1 cellular context compared by ENCODE assay signal in the genomic region with DNA sequence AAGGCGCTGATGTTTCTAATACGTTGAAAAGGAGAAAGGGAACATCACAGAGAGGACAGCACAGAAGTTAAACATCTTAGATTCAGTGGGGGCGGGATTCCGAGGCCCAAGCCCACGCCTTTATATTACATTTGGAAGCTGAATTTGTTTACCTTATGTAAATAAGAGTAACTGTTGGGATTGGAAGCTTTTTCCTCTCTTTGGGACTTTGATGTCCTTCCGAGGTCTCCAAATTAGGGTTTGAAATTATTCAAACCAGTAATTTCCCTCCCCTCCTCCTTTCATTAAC.
A peak's percentile ranks its signal among the peaks of the same experiment; 100 is the strongest.
TF ChIP-seq lines count a peak whose summit lies in the region.

No MANE protein-coding gene starts in this region.

TF ChIP-seq in HepG2, 621 proteins besides CTCF, POLR2A, EP300 and RAD21 (continues in another document):
- TF ChIP-seq NR2F6 (IDR thresholded peaks at IDR 0.05) = 0 out of 2 replicates have a peak, but pooled peaks have one; percentile 10
- TF ChIP-seq NR2F6 (CRISPR knock-in tag; IDR thresholded peaks at IDR 0.05) = no peak
- TF ChIP-seq ZNF552 (CRISPR knock-in tag; IDR thresholded peaks at IDR 0.05; ENCODE audit: borderline replicate concordance) = no peak
- TF ChIP-seq, protein P1, sequence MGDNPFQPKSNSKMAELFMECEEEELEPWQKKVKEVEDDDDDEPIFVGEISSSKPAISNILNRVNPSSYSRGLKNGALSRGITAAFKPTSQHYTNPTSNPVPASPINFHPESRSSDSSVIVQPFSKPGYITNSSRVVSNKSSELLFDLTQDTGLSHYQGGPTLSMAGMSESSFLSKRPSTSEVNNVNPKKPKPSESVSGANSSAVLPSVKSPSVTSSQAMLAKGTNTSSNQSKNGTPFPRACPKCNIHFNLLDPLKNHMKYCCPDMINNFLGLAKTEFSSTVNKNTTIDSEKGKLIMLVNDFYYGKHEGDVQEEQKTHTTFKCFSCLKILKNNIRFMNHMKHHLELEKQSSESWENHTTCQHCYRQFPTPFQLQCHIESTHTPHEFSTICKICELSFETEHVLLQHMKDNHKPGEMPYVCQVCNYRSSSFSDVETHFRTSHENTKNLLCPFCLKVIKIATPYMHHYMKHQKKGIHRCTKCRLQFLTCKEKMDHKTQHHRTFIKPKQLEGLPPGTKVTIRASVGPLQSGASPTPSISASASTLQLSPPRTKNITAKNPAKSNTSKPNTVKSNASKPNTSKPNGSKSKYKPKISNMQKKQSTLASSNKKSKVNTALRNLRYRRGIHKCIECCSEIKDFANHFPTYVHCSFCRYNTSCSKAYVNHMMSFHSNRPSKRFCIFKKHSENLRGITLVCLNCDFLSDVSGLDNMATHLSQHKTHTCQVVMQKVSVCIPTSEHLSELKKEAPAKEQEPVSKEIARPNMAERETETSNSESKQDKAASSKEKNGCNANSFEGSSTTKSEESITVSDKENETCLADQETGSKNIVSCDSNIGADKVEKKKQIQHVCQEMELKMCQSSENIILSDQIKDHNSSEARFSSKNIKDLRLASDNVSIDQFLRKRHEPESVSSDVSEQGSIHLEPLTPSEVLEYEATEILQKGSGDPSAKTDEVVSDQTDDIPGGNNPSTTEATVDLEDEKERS (CRISPR knock-in tag; IDR thresholded peaks at IDR 0.05) = 0 out of 2 replicates have a peak, but pooled peaks have one; percentile 14
- 0 out of 2 replicates have a peak, but pooled peaks have one; percentile 3 for TF ChIP-seq DNMT3B (CRISPR knock-in tag; conservative IDR thresholded peaks at IDR 0.05)
- TF ChIP-seq ZC3H4 (CRISPR knock-in tag; IDR thresholded peaks at IDR 0.05; ENCODE audit: borderline replicate concordance) = no peak
- TF ChIP-seq ARID2 (CRISPR knock-in tag; IDR thresholded peaks at IDR 0.05; ENCODE audit: borderline replicate concordance) = no peak
- TF ChIP-seq, protein P2, sequence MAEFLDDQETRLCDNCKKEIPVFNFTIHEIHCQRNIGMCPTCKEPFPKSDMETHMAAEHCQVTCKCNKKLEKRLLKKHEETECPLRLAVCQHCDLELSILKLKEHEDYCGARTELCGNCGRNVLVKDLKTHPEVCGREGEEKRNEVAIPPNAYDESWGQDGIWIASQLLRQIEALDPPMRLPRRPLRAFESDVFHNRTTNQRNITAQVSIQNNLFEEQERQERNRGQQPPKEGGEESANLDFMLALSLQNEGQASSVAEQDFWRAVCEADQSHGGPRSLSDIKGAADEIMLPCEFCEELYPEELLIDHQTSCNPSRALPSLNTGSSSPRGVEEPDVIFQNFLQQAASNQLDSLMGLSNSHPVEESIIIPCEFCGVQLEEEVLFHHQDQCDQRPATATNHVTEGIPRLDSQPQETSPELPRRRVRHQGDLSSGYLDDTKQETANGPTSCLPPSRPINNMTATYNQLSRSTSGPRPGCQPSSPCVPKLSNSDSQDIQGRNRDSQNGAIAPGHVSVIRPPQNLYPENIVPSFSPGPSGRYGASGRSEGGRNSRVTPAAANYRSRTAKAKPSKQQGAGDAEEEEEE (CRISPR knock-in tag; IDR thresholded peaks at IDR 0.05; ENCODE audit: borderline replicate concordance) = no peak
- 0 out of 2 replicates have a peak, but pooled peaks have one; percentile 14 for TF ChIP-seq ZBTB20 (CRISPR knock-in tag; IDR thresholded peaks at IDR 0.05; ENCODE audit: borderline replicate concordance, low read depth)
- TF ChIP-seq RCOR2 (CRISPR knock-in tag; IDR thresholded peaks at IDR 0.05) = no peak
- no peak for TF ChIP-seq ZNF451 (CRISPR knock-in tag; IDR thresholded peaks at IDR 0.05)
- no peak for TF ChIP-seq KDM5A (IDR thresholded peaks at IDR 0.05; ENCODE audit: borderline replicate concordance, low read length)
- TF ChIP-seq ZNF678 (CRISPR knock-in tag; IDR thresholded peaks at IDR 0.05) = no peak
- no peak for TF ChIP-seq MED1 (CRISPR knock-in tag; IDR thresholded peaks at IDR 0.05)
- TF ChIP-seq YY1 (IDR thresholded peaks at IDR 0.05; ENCODE audit: insufficient read depth, insufficient replicate concordance, low read depth, low read length) = no peak
- TF ChIP-seq, protein P3, sequence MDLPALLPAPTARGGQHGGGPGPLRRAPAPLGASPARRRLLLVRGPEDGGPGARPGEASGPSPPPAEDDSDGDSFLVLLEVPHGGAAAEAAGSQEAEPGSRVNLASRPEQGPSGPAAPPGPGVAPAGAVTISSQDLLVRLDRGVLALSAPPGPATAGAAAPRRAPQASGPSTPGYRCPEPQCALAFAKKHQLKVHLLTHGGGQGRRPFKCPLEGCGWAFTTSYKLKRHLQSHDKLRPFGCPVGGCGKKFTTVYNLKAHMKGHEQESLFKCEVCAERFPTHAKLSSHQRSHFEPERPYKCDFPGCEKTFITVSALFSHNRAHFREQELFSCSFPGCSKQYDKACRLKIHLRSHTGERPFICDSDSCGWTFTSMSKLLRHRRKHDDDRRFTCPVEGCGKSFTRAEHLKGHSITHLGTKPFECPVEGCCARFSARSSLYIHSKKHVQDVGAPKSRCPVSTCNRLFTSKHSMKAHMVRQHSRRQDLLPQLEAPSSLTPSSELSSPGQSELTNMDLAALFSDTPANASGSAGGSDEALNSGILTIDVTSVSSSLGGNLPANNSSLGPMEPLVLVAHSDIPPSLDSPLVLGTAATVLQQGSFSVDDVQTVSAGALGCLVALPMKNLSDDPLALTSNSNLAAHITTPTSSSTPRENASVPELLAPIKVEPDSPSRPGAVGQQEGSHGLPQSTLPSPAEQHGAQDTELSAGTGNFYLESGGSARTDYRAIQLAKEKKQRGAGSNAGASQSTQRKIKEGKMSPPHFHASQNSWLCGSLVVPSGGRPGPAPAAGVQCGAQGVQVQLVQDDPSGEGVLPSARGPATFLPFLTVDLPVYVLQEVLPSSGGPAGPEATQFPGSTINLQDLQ (CRISPR knock-in tag; IDR thresholded peaks at IDR 0.05) = no peak; the same call in 1 of the 2 replicates
- TF ChIP-seq, protein P4, sequence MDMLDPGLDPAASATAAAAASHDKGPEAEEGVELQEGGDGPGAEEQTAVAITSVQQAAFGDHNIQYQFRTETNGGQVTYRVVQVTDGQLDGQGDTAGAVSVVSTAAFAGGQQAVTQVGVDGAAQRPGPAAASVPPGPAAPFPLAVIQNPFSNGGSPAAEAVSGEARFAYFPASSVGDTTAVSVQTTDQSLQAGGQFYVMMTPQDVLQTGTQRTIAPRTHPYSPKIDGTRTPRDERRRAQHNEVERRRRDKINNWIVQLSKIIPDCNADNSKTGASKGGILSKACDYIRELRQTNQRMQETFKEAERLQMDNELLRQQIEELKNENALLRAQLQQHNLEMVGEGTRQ (IDR thresholded peaks at IDR 0.05; ENCODE audit: low read depth, low read length) = no peak
- TF ChIP-seq, protein P4 (CRISPR knock-in tag; IDR thresholded peaks at IDR 0.05; ENCODE audit: borderline replicate concordance) = 0 out of 2 replicates have a peak, but pooled peaks have one; percentile 22
- TF ChIP-seq, protein P5, sequence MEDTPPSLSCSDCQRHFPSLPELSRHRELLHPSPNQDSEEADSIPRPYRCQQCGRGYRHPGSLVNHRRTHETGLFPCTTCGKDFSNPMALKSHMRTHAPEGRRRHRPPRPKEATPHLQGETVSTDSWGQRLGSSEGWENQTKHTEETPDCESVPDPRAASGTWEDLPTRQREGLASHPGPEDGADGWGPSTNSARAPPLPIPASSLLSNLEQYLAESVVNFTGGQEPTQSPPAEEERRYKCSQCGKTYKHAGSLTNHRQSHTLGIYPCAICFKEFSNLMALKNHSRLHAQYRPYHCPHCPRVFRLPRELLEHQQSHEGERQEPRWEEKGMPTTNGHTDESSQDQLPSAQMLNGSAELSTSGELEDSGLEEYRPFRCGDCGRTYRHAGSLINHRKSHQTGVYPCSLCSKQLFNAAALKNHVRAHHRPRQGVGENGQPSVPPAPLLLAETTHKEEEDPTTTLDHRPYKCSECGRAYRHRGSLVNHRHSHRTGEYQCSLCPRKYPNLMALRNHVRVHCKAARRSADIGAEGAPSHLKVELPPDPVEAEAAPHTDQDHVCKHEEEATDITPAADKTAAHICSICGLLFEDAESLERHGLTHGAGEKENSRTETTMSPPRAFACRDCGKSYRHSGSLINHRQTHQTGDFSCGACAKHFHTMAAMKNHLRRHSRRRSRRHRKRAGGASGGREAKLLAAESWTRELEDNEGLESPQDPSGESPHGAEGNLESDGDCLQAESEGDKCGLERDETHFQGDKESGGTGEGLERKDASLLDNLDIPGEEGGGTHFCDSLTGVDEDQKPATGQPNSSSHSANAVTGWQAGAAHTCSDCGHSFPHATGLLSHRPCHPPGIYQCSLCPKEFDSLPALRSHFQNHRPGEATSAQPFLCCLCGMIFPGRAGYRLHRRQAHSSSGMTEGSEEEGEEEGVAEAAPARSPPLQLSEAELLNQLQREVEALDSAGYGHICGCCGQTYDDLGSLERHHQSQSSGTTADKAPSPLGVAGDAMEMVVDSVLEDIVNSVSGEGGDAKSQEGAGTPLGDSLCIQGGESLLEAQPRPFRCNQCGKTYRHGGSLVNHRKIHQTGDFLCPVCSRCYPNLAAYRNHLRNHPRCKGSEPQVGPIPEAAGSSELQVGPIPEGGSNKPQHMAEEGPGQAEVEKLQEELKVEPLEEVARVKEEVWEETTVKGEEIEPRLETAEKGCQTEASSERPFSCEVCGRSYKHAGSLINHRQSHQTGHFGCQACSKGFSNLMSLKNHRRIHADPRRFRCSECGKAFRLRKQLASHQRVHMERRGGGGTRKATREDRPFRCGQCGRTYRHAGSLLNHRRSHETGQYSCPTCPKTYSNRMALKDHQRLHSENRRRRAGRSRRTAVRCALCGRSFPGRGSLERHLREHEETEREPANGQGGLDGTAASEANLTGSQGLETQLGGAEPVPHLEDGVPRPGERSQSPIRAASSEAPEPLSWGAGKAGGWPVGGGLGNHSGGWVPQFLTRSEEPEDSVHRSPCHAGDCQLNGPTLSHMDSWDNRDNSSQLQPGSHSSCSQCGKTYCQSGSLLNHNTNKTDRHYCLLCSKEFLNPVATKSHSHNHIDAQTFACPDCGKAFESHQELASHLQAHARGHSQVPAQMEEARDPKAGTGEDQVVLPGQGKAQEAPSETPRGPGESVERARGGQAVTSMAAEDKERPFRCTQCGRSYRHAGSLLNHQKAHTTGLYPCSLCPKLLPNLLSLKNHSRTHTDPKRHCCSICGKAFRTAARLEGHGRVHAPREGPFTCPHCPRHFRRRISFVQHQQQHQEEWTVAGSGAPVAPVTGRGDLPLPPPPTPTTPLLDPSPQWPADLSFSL (CRISPR knock-in tag; IDR thresholded peaks at IDR 0.05) = no peak
- TF ChIP-seq CHD2 (IDR thresholded peaks at IDR 0.05; ENCODE audit: low read depth, low read length) = no peak
- TF ChIP-seq XRCC5 (optimal IDR thresholded peaks at IDR 0.05; ENCODE audit: low read length) = peak; percentile 34
- TF ChIP-seq SATB2 (CRISPR knock-in tag; IDR thresholded peaks at IDR 0.05) = 0 out of 2 replicates have a peak, but pooled peaks have one; percentile 16
- TF ChIP-seq, protein P6, sequence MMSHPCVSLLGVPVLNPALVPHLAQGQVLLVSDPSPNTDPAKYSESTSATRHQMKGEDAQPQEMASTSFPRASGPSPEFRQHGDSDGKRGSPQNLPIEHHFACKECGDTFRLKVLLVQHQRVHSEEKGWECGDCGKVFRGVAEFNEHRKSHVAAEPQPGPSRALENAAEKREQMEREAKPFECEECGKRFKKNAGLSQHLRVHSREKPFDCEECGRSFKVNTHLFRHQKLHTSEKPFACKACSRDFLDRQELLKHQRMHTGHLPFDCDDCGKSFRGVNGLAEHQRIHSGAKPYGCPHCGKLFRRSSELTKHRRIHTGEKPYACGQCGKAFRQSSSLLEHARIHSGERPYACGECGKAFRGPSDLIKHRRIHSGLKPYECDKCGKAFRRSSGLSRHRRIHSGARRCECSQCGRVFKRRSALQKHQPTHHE (CRISPR knock-in tag; IDR thresholded peaks at IDR 0.05; ENCODE audit: borderline replicate concordance) = no peak
- no peak for TF ChIP-seq ZSCAN22 (CRISPR knock-in tag; IDR thresholded peaks at IDR 0.05)
- TF ChIP-seq, protein P7, sequence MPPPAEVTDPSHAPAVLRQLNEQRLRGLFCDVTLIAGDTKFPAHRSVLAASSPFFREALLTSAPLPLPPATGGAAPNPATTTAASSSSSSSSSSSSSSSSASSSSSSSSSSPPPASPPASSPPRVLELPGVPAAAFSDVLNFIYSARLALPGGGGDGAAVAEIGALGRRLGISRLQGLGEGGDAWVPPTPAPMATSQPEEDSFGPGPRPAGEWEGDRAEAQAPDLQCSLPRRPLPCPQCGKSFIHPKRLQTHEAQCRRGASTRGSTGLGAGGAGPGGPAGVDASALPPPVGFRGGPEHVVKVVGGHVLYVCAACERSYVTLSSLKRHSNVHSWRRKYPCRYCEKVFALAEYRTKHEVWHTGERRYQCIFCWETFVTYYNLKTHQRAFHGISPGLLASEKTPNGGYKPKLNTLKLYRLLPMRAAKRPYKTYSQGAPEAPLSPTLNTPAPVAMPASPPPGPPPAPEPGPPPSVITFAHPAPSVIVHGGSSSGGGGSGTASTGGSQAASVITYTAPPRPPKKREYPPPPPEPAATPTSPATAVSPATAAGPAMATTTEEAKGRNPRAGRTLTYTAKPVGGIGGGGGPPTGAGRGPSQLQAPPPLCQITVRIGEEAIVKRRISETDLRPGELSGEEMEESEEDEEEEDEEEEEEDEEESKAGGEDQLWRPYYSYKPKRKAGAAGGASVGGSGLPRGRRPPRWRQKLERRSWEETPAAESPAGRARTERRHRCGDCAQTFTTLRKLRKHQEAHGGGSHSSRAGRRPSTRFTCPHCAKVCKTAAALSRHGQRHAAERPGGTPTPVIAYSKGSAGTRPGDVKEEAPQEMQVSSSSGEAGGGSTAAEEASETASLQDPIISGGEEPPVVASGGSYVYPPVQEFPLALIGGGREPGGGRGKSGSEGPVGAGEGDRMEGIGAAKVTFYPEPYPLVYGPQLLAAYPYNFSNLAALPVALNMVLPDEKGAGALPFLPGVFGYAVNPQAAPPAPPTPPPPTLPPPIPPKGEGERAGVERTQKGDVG (CRISPR knock-in tag; IDR thresholded peaks at IDR 0.05; ENCODE audit: borderline replicate concordance) = peak; percentile 55; the same call in 1 of the 2 replicates
- TF ChIP-seq, protein P8, sequence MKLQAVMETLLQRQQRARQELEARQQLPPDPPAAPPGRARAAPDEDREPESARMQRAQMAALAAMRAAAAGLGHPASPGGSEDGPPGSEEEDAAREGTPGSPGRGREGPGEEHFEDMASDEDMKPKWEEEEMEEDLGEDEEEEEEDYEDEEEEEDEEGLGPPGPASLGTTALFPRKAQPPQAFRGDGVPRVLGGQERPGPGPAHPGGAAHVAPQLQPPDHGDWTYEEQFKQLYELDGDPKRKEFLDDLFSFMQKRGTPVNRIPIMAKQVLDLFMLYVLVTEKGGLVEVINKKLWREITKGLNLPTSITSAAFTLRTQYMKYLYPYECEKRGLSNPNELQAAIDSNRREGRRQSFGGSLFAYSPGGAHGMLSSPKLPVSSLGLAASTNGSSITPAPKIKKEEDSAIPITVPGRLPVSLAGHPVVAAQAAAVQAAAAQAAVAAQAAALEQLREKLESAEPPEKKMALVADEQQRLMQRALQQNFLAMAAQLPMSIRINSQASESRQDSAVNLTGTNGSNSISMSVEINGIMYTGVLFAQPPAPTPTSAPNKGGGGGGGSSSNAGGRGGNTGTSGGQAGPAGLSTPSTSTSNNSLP (IDR thresholded peaks at IDR 0.05; ENCODE audit: low read depth, low read length) = 0 out of 2 replicates have a peak, but pooled peaks have one; percentile 38
